In the genomic region with DNA sequence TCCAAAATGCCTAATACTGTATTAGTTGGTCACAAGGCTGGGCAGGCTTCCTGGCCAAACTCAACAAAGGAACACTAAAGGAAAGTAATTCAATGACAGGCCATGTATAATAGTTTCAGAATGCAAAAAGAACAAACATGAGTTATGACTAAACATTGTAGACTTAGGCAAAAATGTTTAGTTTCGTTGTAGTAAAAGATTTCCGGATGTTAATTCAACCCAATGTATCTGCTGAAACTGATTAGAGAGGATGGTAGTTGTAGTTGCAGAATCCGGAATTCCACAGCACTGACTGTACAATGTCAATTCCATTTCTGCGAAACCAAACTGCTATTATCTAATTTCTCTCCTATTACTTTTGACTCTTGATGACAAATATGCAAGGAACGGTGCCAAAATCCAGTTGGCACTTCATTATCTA, we compare ENCODE assay signal across 12 cellular contexts.
DNase-seq lines count a peak whose midpoint lies in the region; ATAC-seq and TF ChIP-seq lines count a peak whose summit lies in the region.
"Had no signal": no experiment of that assay in that cellular context is flagged by ENCODE, and none has a peak within 500 bp of the region (broad histone marks: within the 10 kb centered on the region; RNA-seq: fewer than 3 reads in every experiment).

No MANE protein-coding gene starts in this region.

- in situ Hi-C loops in astrocyte of the cerebellum (cut with HindIII; ENCODE audit: low sequenced_read_pairs) (no loop called here), ACHN (cut with HindIII; ENCODE audit: low pct_ligation_motif_present, low pct_unique_long_range_greater_than_20kb, low sequenced_read_pairs) (no loop called here)

- H3K36me3 ChIP-seq in left ventricle myocardium inferior (no peaks in the 10 kb centered on the region), Karpas-422 (ENCODE audit: insufficient read depth, low read length) (no peaks in the 10 kb centered on the region)

- H3K9me3 ChIP-seq in left ventricle myocardium inferior (replicated peaks), result no peaks in the 10 kb centered on the region
- no peaks in the 10 kb centered on the region for H3K9me3 ChIP-seq in Karpas-422 (ENCODE audit: low read length)

- H3K4me3 ChIP-seq in astrocyte of the cerebellum (ENCODE audit: low read depth, low read length) (no peak overlapping the region), left ventricle myocardium inferior (no peak overlapping the region), Karpas-422 (ENCODE audit: low read length) (no peak overlapping the region)

- H3K27me3 ChIP-seq in left ventricle myocardium inferior (ENCODE audit: low read depth) (no peaks in the 10 kb centered on the region), Karpas-422 (ENCODE audit: low read length) (no peaks in the 10 kb centered on the region)

- no peak overlapping the region for H2AFZ ChIP-seq in Karpas-422 (ENCODE audit: low read length)

- no peaks in the 10 kb centered on the region for H3K9me2 ChIP-seq in Karpas-422 (replicated peaks; ENCODE audit: insufficient read depth, low read length)

- no peaks in the 10 kb centered on the region for H4K20me1 ChIP-seq in Karpas-422 (ENCODE audit: insufficient read depth, low read depth, low read length)

- H3K27ac ChIP-seq in left ventricle myocardium inferior (replicated peaks), result peak overlapping the region; percentile 9
- no peak overlapping the region for H3K27ac ChIP-seq in Karpas-422 (ENCODE audit: low read length)

- TF ChIP-seq CTCF in astrocyte of the cerebellum (IDR thresholded peaks at IDR 0.05; ENCODE audit: low read depth, low read length, missing control alignments), result no peak
- TF ChIP-seq CTCF in left ventricle myocardium inferior (IDR thresholded peaks at IDR 0.05; ENCODE audit: borderline replicate concordance), result no peak

- intact Hi-C loops in Right ventricle myocardium superior (cut with DNase I) (no loop called here), cardiac septum (cut with DNase I) (loop anchor here (5.0 kb wide), 1 partner anchor 50 kb away; no protein-coding TSS in a partner anchor), left ventricle myocardium inferior (cut with micrococcal nuclease) (no loop called here)

- no peaks in the 10 kb centered on the region for H3K79me2 ChIP-seq in Karpas-422 (ENCODE audit: low read length)

- ATAC-seq in Right ventricle myocardium superior (ENCODE audit: poor library complexity) (peak; percentile 48), HG03442 (IDR thresholded peaks at IDR 0.05; ENCODE audit: unreplicated experiment) (no peak)
- ATAC-seq: activated T-cell treated with anti-CD3 and anti-CD28 coated beads, Interleukin-2, amount 50 U/mL, for 4 hours; stimulated activated naive CD8-positive, alpha-beta T cell treated with anti-CD3 and anti-CD28 coated beads, Interleukin-15, Interleukin-2, amounts not matched to agents 100 U/mL and 50 U/mL, for 24 hours had no signal

- DNase-seq in Right ventricle myocardium superior (no peak), cardiac septum (ENCODE audit: low spot score) (no peak), astrocyte of the cerebellum (ENCODE audit: low read depth) (peak; percentile 52), left ventricle myocardium inferior (no peak), activated gamma-delta T cell treated with Interleukin-2 at 50 U/mL for 16 hours (no peak), Karpas-422 (no peak), ACHN (no peak)
- DNase-seq: activated T-cell treated with anti-CD3 and anti-CD28 coated beads, Interleukin-2, amount 50 U/mL, for 4 hours; naive B cell; NCI-H1694; stimulated activated naive CD8-positive, alpha-beta T cell treated with anti-CD3 and anti-CD28 coated beads, Interleukin-15, Interleukin-2, amounts not matched to agents 100 U/mL and 50 U/mL, for 24 hours had no signal

- H3K4me2 ChIP-seq in Karpas-422 (ENCODE audit: low read depth, low read length, poor library complexity, severe bottlenecking), result no peak overlapping the region

- H3K4me1 ChIP-seq in left ventricle myocardium inferior (no peaks in the 10 kb centered on the region), Karpas-422 (ENCODE audit: low read length) (no peaks in the 10 kb centered on the region)

- no peak overlapping the region for H3K9ac ChIP-seq in Karpas-422 (ENCODE audit: low read length)
